Comparison of ENCODE assay signal across 8 cellular contexts in the genomic region with DNA sequence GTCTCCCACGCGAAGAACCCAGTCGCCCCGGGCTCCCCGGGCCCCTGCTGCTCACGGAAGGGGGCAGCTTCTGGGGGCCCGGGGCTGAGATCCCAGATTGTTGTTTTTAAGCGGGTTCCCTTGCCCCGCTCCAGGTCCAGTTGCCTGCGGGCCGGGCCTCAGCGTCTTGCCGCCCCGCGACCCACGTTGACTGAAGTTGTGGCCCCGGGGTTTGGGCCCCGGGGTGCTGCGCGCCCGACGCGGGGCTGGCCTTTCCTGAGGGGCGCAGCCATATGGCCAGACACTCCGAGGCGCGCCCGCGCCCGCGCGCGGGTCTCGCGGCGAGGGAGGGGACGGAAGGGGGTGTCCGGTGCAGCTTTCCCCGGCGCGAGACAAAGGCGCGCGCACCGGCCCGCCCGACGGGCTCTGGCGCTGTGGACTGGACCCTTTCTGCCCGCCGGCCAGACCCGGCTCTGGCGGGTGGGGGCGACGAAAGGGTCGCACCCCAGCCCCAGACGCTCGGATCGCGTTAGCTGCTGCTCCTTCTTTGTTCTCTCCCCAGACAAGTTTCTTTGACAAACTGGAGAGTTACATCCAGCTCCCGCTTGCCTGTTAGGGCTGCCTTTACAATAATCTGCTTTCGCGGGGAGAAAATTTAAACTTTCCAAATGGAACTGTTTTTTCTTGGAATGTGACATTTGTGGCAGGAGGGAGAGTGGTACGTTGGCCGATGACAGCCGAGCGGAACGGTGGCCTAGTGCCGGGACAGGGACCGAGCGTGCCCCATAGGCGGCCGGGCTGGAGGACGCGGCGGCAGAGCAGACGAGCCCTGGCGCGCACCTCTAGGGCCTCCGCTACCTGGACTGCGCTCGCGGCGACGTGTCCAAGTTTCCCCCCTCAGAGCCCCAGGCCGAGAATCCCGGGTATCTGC. TPM values are rescaled to one million over a fixed set of nuclear protein-coding genes. Genes with fewer than 3 reads are reported as not detected.
DNase-seq lines count a peak whose midpoint lies in the region; ATAC-seq, FAIRE-seq and TF ChIP-seq lines count a peak whose summit lies in the region.

No MANE protein-coding gene starts in this region.

- no peak overlapping the region for H3K23ac ChIP-seq in H1 (ENCODE audit: insufficient read length)

- peak overlapping the region; percentile 95 for H3K4me3 ChIP-seq in PC-9
- H3K4me3 ChIP-seq in H1 (ENCODE audit: extremely low read depth in 1 of 4, insufficient read depth in 2 of 4, low read depth in 3 of 4, low read length in 4 of 4): peak overlapping the region; percentile 75 to 94 (median 78)
- H3K4me3 ChIP-seq in thyroid gland (replicated peaks in 1 of 3): peak overlapping the region; percentile 71 to 93 (median 91)

- BruUV-seq in PC-9 (replicated peaks; lab: Mats Ljungman, UMichigan): no TSS peak

- H3K9me3 ChIP-seq in PC-9 (ENCODE audit: insufficient read depth, low read depth) (no peaks in the 10 kb centered on the region), H1 (ENCODE audit: insufficient read depth in 2 of 2, low read depth in 1 of 2, low read length in 1 of 2) (no peaks in the 10 kb centered on the region), thyroid gland (no peaks in the 10 kb centered on the region)

- ATAC-seq in GM21528 (IDR thresholded peaks at IDR 0.05; ENCODE audit: low FRiP score, unreplicated experiment) (peak; percentile 42), memory B cell (ENCODE audit: low read depth) (no peak)

- H2AFZ ChIP-seq in PC-9 (peak overlapping the region; percentile 78), H1 (ENCODE audit: low read length) (no peak overlapping the region)

- H3K9ac ChIP-seq in H1 (replicated peaks in 1 of 4; ENCODE audit: extremely low read depth in 1 of 4, low read depth in 3 of 4, low read length in 3 of 4): peak overlapping the region; percentile 51 to 75 (median 68)

- H4K8ac ChIP-seq in H1 (ENCODE audit: extremely low read depth, insufficient read depth, low read length): peak overlapping the region; percentile 79; the same call in 1 of the 2 replicates

- no peak overlapping the region for H3K4ac ChIP-seq in H1 (replicated peaks; ENCODE audit: insufficient read length, low read depth, low read length)

- H2BK120ac ChIP-seq in H1 (replicated peaks; ENCODE audit: low read depth, low read length): no peak overlapping the region

- H3K36me3 Mint-ChIP-seq in memory B cell: no peaks in the 10 kb centered on the region

- H3K4me1 Mint-ChIP-seq in memory B cell: no peaks in the 10 kb centered on the region

- peak overlapping the region; percentile 30 for H3K4me3 Mint-ChIP-seq in memory B cell

- H3F3A ChIP-seq in PC-9 (ENCODE audit: insufficient read depth, low read depth): peaks cover 50% of the 10 kb centered on the region

- H3K36me3 ChIP-seq in PC-9 (ENCODE audit: low read depth) (peaks cover 10% of the 10 kb centered on the region; the same call in 1 of the 2 replicates), H1 (ENCODE audit: control insufficient read depth in 2 of 4, insufficient read depth in 4 of 4, low read length in 3 of 4) (no peaks in the 10 kb centered on the region), thyroid gland (no peaks in the 10 kb centered on the region)

- POLR2A ChIA-PET in PC-9 (lab: Charles Lee; ENCODE audit: unreplicated experiment): interaction anchor here (0.6 to 0.7 kb wide), 5 partner anchors 20 to 180 kb away, joined by 4 to 6 read pairs (median 4); no protein-coding TSS in a partner anchor
- POLR2A ChIA-PET in H1 (lab: Charles Lee; ENCODE audit: partially characterized antibody): interaction anchor here (0.9 to 1.7 kb wide), 12 partner anchors 8 to 298 kb away, joined by 3 to 14 read pairs (median 4); a partner anchor contains a TSS

- H3K79me2 ChIP-seq in PC-9 (ENCODE audit: low read depth): peaks cover 79% of the 10 kb centered on the region
- peaks cover 8 to 50% of the 10 kb centered on the region in 2 experiments for H3K79me2 ChIP-seq in H1 (ENCODE audit: control insufficient read depth in 1 of 2, insufficient read depth in 2 of 2, low read length in 2 of 2)

- TF ChIP-seq RAD21 in H1 (IDR thresholded peaks at IDR 0.05 in 1 of 2, conservative IDR thresholded peaks at IDR 0.05 in 1 of 2; ENCODE audit: low read depth in 2 of 2, low read length in 2 of 2): no peak

- H3K79me1 ChIP-seq in H1 (ENCODE audit: low read depth, low read length): peaks cover 2% of the 10 kb centered on the region; the same call in 1 of the 2 replicates

- H3K18ac ChIP-seq in H1 (ENCODE audit: extremely low read depth, low read length): 0 out of 2 replicates have a peak overlapping the region, but pooled peaks have one; percentile 11

- H2BK20ac ChIP-seq in H1 (ENCODE audit: low read length): no peak overlapping the region

- no peak overlapping the region for H4K5ac ChIP-seq in H1 (ENCODE audit: insufficient read length, low read depth, low read length)

- peak overlapping the region; percentile 90 for H3K27ac ChIP-seq in PC-9
- H3K27ac ChIP-seq in H1 (ENCODE audit: low read depth, low read length): no peak overlapping the region
- H3K27ac ChIP-seq in thyroid gland: peak overlapping the region; percentile 87 to 94 (median 92)

- no peak for TF ChIP-seq EP300 in H1 (IDR thresholded peaks at IDR 0.05; ENCODE audit: borderline replicate concordance in 1 of 2, low read depth in 2 of 2, low read length in 2 of 2)

- H2BK12ac ChIP-seq in H1 (ENCODE audit: low read depth, low read length): 0 out of 2 replicates have a peak overlapping the region, but pooled peaks have one; percentile 72

- H2BK15ac ChIP-seq in H1 (ENCODE audit: low read length): no peak overlapping the region

- intact Hi-C loops in PC-9 (cut with micrococcal nuclease; ENCODE audit: unreplicated experiment): loop anchor here (1.0 to 10.0 kb wide), 7 partner anchors 25 to 206 kb away; a partner anchor contains a TSS
- intact Hi-C loops in thyroid gland (cut with DNase I): no loop called here

- H4K20me1 ChIP-seq in PC-9 (ENCODE audit: insufficient read depth): peaks cover 37% of the 10 kb centered on the region
- H4K20me1 ChIP-seq in H1 (replicated peaks in 1 of 2; ENCODE audit: control insufficient read depth in 1 of 2, insufficient read depth in 2 of 2, low read length in 2 of 2): peaks cover 3 to 10% of the 10 kb centered on the region in 2 experiments

- H3K4me2 ChIP-seq in PC-9 (peak overlapping the region; percentile 92), H1 (ENCODE audit: insufficient read depth in 1 of 2, low read depth in 2 of 2, low read length in 2 of 2) (peak overlapping the region; percentile 94 to 95)

- H3K27ac Mint-ChIP-seq in memory B cell: no peak overlapping the region

- no peak for TF ChIP-seq POLR2A in H1 (IDR thresholded peaks at IDR 0.05; ENCODE audit: control extremely low read depth in 1 of 2, low read depth in 2 of 2, low read length in 2 of 2)
- peak in 1 of 2 donors; percentile 18 for TF ChIP-seq POLR2A in thyroid gland (IDR thresholded peaks at IDR 0.05)

- 0 out of 2 replicates have a peak overlapping the region, but pooled peaks have one; percentile 45 for H2BK5ac ChIP-seq in H1 (ENCODE audit: low read depth, low read length)

- H2AK5ac ChIP-seq in H1 (ENCODE audit: low read depth, low read length): no peak overlapping the region

- H3K27me3 ChIP-seq in PC-9 (ENCODE audit: insufficient read depth, low read depth) (no peaks in the 10 kb centered on the region), H1 (replicated peaks in 1 of 4; ENCODE audit: control insufficient read depth in 3 of 4, extremely low read depth in 1 of 4, insufficient read depth in 3 of 4, low read length in 3 of 4) (peaks cover 7 to 47% (median 41%) of the 10 kb centered on the region in 4 experiments), thyroid gland (no peaks in the 10 kb centered on the region)

- no peaks in the 10 kb centered on the region for H3K9me3 Mint-ChIP-seq in memory B cell

- CTCF ChIA-PET in PC-9 (lab: Charles Lee): interaction anchor here (0.6 kb wide), 3 partner anchors 14 to 1656 kb away, joined by 4 to 6 read pairs (median 5); no protein-coding TSS in a partner anchor
- CTCF ChIA-PET in H1 (lab: Charles Lee; ENCODE audit: partially characterized antibody): interaction anchor here (1.0 to 6.2 kb wide), 8 partner anchors 9 to 146 kb away, joined by 3 to 44 read pairs (median 4); no protein-coding TSS in a partner anchor

- H3K14ac ChIP-seq in H1 (ENCODE audit: insufficient read length): no peak overlapping the region

- no peak for FAIRE-seq in H1 (lab: Jason Lieb, UNC)

- no peaks in the 10 kb centered on the region for H3K9me2 ChIP-seq in PC-9 (ENCODE audit: insufficient read depth)

- peak overlapping the region; percentile 52 for H4K91ac ChIP-seq in H1 (replicated peaks; ENCODE audit: insufficient read length, low read length)

- TF ChIP-seq CTCF in PC-9 (conservative IDR thresholded peaks at IDR 0.05) (no peak), H1 (IDR thresholded peaks at IDR 0.05; ENCODE audit: control extremely low read depth in 1 of 3, insufficient read depth in 1 of 3, low read depth in 1 of 3, low read length in 3 of 3) (no peak), thyroid gland (IDR thresholded peaks at IDR 0.05) (peak in 1 of 6 experiments; percentile 15)

- H3K4me1 ChIP-seq in PC-9 (replicated peaks; ENCODE audit: insufficient read depth): peaks cover 69% of the 10 kb centered on the region
- H3K4me1 ChIP-seq in H1 (replicated peaks in 1 of 4; ENCODE audit: control insufficient read depth in 3 of 4, insufficient read depth in 4 of 4, low read length in 3 of 4): peaks cover 0 to 23% (median 17%) of the 10 kb centered on the region in 4 experiments
- H3K4me1 ChIP-seq in thyroid gland: peaks cover 15 to 33% of the 10 kb centered on the region in 2 donors

- H3K23me2 ChIP-seq in H1 (ENCODE audit: low read depth, low read length): peaks cover 9% of the 10 kb centered on the region

- H3K27me3 Mint-ChIP-seq in memory B cell: peaks cover 17% of the 10 kb centered on the region

- DNase-seq in D341Med (ENCODE audit: low spot score) (peak; percentile 72), PC-9 (peak in 1 of 2 experiments; percentile 37), H1 (ENCODE audit: low read depth in 1 of 2, low spot score in 2 of 2) (peak in 1 of 2 experiments; percentile 63), memory B cell (ENCODE audit: low spot score in 2 of 2) (no peak), thyroid gland (peak; percentile 51 to 55), OCI-M2 (lab: John Stamatoyannopoulos, UW; ENCODE audit: unreplicated experiment) (no peak), iPS-NIHi7 (ENCODE audit: extremely low spot score) (no peak)

- 2% methylated on average over 60 of the region's 87 CpGs; no CpG with 5 or more reads in 1 of the 2 experiments for WGBS in H1 (ENCODE audit: extremely low coverage in 1 of 2, insufficient coverage in 1 of 2, insufficient read length in 1 of 2, insufficient replicate concordance in 2 of 2, low coverage in 1 of 2, low lambda C conversion rate in 2 of 2, missing lambda C conversion rate in 1 of 2), 2 experiments
- WGBS in thyroid gland, 2 donors: 0% methylated on average over 49 to 61 of the region's 87 CpGs

- H3K56ac ChIP-seq in H1 (replicated peaks; ENCODE audit: insufficient read length, low read depth, low read length): no peak overlapping the region

RNA-seq across cellular contexts. Expression of a gene that starts 0.7 kb away (rescaled TPM):
- total RNA-seq in PC-9 (2021) (48.0 and 60.5 TPM in 2 replicates), thyroid gland (10 to 100 TPM; 34.1 to 51.2 (median 41.0) TPM)
- total RNA-seq in H1 (2021; fragmentation: NEBNext Ultra II Directional; extraction: Animal tissue kit (Norgen Biotek cat#: 25700)): 27.6 and 31.6 TPM in 2 replicates
- 8.2 and 9.0 TPM in 2 replicates for polyA plus RNA-seq in H1 (2011; rRNA removed)
- polyA plus RNA-seq in H1 (2011; cell fraction: cytosol; rRNA removed): 8.4 TPM
- polyA plus RNA-seq in H1 (2011; cell fraction: nucleus; rRNA removed): 14.7 TPM
- 9.5 to 14.6 TPM (median 12.7 TPM) in 4 replicates for polyA plus RNA-seq in H1 (2012, experiment 1 of 2)
- polyA plus RNA-seq in H1 (2012, experiment 2 of 2): 2.1 TPM
- polyA plus RNA-seq in H1 (2013, experiment 1 of 2): 15.3 TPM
- 14.1 TPM for polyA plus RNA-seq in H1 (2013, experiment 2 of 2)
- polyA minus RNA-seq in H1 (2011; rRNA and poly(A)+ RNA removed): 27.2 and 28.2 TPM in 2 replicates
- polyA minus RNA-seq in H1 (2011; cell fraction: cytosol; rRNA and poly(A)+ RNA removed): 15.4 TPM
- 28.6 TPM for polyA minus RNA-seq in H1 (2011; cell fraction: nucleus; rRNA and poly(A)+ RNA removed)

Comparison
In these comparisons a context has a peak if more than half of its experiments do, and no peak if none do; other contexts are left out.
1. DNase-seq: peak in D341Med (single experiment) and thyroid gland (2 of 2); none in memory B cell (0 of 2), OCI-M2 (single experiment) and iPS-NIHi7 (single experiment).
2. Peak in every context shown above with its lines, with median percentiles within 50 percentile points of each other: H3K4me3 ChIP-seq.